In the genomic region with DNA sequence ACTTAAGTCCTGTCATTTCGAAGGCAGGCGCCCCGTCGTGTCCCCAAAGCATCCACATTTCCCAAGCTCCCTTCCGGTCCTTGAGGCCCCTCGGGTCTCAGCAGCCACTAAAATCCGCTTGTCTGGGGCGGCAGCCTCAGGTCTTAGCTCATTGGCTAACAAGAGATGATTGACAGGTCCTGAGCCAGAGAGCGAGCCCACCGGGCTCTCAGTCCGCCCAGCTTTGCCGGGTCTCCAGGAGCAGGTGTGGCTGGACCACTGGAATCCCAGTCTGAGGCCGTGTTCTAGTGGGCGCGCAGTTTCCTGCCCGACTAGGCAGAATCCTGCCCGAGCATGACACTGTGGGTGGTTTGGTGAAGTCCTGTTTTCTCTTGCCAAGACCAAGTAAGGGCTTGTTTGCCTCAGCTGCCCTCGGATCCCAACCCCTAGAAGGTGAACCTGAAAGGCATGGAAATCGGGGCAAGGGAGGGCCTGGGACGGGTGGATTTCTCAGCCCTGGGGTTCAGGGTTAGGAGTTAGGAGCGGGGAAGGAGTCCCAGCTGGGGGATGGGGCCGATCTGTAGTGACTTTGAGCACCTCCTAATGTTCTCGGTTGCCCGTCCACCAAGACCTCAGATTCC, we compare ENCODE assay signal across 19 cellular contexts. TPM values are rescaled to one million over a fixed set of nuclear protein-coding genes. Genes with fewer than 3 reads are reported as not detected.
DNase-seq lines count a peak whose midpoint lies in the region; ATAC-seq and TF ChIP-seq lines count a peak whose summit lies in the region.
"Had no signal": no experiment of that assay in that cellular context is flagged by ENCODE, and none has a peak within 500 bp of the region (broad histone marks: within the 10 kb centered on the region; RNA-seq: fewer than 3 reads in every experiment).

No MANE protein-coding gene starts in this region.

- H3K9me3 ChIP-seq in HEK293 (ENCODE audit: control insufficient read depth, insufficient read depth, low read depth, low read length) (no peaks in the 10 kb centered on the region), esophagus (ENCODE audit: control insufficient read depth in 2 of 2, insufficient read depth in 1 of 2, low read depth in 1 of 2, low read length in 1 of 2) (no peaks in the 10 kb centered on the region)
- H3K9me3 ChIP-seq: right lobe of liver, thoracic aorta had no signal

- POLR2A ChIA-PET in HEK293 (lab: Yijun Ruan, JAX): no interaction called here
- POLR2A ChIA-PET in T-cell (lab: Charles Lee): no interaction called here

- no peaks in the 10 kb centered on the region for H3K27me3 Mint-ChIP-seq in T-cell

- peaks cover 5 to 13% (median 5%) of the 10 kb centered on the region in 3 donors for H3K4me1 Mint-ChIP-seq in T-cell

- H3K9me3 Mint-ChIP-seq in T-cell: no peaks in the 10 kb centered on the region
- H3K9me3 Mint-ChIP-seq: mesothelial cell of epicardium had no signal

- no peak overlapping the region for H3K27ac Mint-ChIP-seq in T-cell
- H3K27ac Mint-ChIP-seq: mesothelial cell of epicardium had no signal

- H3K4me3 ChIP-seq in HEK293 (ENCODE audit: low read depth, low read length) (no peak overlapping the region), esophagus (ENCODE audit: low read depth in 1 of 2, low read length in 2 of 2) (no peak overlapping the region)
- H3K4me3 ChIP-seq: right lobe of liver, thoracic aorta had no signal

- H3K36me3 ChIP-seq in HEK293 (ENCODE audit: control insufficient read depth in 2 of 2, insufficient read depth in 1 of 2, low read length in 2 of 2) (peaks cover 4 to 58% of the 10 kb centered on the region in 2 experiments; a peak in 2 of 3 replicates), esophagus (ENCODE audit: control insufficient read depth in 2 of 2, insufficient read depth in 2 of 2, low read length in 1 of 2) (peaks cover 0 to 3% of the 10 kb centered on the region in 2 donors)
- H3K36me3 ChIP-seq: right lobe of liver had no signal

- intact Hi-C loops in posterior vena cava (cut with DNase I): no loop called here

- H3K27me3 ChIP-seq in esophagus (ENCODE audit: control insufficient read depth in 1 of 2, insufficient read depth in 2 of 2, low read length in 2 of 2): no peaks in the 10 kb centered on the region
- H3K27me3 ChIP-seq: right lobe of liver had no signal

- 47 to 60% methylated on average over 24 of the region's 24 CpGs for WGBS in esophagus, 2 donors

- DNase-seq in NCI-H82 treated with DMSO at 0.1 percent for 48 hours (lab: John Stamatoyannopoulos, UW; ENCODE audit: unreplicated experiment) (peak; percentile 33), posterior vena cava (ENCODE audit: low spot score) (peak; percentile 76), T-cell (no peak), NCI-H226 (no peak), DMS53 (lab: John Stamatoyannopoulos, UW) (no peak)
- no peak for DNase-seq in activated CD4-positive, CD25-positive, alpha-beta regulatory T cell (lab: John Stamatoyannopoulos, UW)
- DNase-seq: activated CD4-positive, CD25-positive, alpha-beta regulatory T cell treated with anti-CD3 and anti-CD28 coated beads, Interleukin-2, amount 50 U/mL, for 72 hours; activated naive CD4-positive, alpha-beta T cell; Calu3; islet precursor cell; NCI-H2029; occipital lobe; stimulated activated CD4-positive, alpha-beta T cell treated with anti-CD3 and anti-CD28 coated beads, Interleukin-4, amount 100 ng/mL, for 24 hours; stimulated activated CD8-positive, alpha-beta memory T cell treated with anti-CD3 and anti-CD28 coated beads, Interleukin-4, amount 100 ng/mL, for 48 hours had no signal

- no peak overlapping the region for H3K4me3 Mint-ChIP-seq in T-cell
- H3K4me3 Mint-ChIP-seq: mesothelial cell of epicardium had no signal

- no peak for ATAC-seq in T-cell (replicated peaks in 1 of 4)
- ATAC-seq: right lobe of liver had no signal

- H3K27ac ChIP-seq in HEK293 (ENCODE audit: extremely low read depth, low read depth, low read length): no peak overlapping the region
- peak overlapping the region; percentile 89 to 91 for H3K27ac ChIP-seq in esophagus (ENCODE audit: low read depth in 2 of 2, low read length in 1 of 2)
- H3K27ac ChIP-seq: right lobe of liver, thoracic aorta had no signal

- CTCF ChIA-PET in HEK293 (lab: Yijun Ruan, JAX) (interaction anchor here (0.6 kb wide), 2 partner anchors 793 to 1985 kb away, joined by 4 read pairs; no protein-coding TSS in a partner anchor), T-cell (lab: Charles Lee) (no interaction called here)

- no peak for TF ChIP-seq CTCF in HEK293 (tag by site-specific recombination; IDR thresholded peaks at IDR 0.05)

- H3K36me3 Mint-ChIP-seq in T-cell: no peaks in the 10 kb centered on the region

- H3K4me1 ChIP-seq in HEK293 (ENCODE audit: control insufficient read depth, insufficient read depth, low read length) (no peaks in the 10 kb centered on the region), esophagus (ENCODE audit: control insufficient read depth in 2 of 2, insufficient read depth in 2 of 2, low read length in 1 of 2) (peaks cover 3 to 11% of the 10 kb centered on the region in 2 donors)
- H3K4me1 ChIP-seq: right lobe of liver had no signal

TF ChIP-seq in HEK293, 187 proteins besides CTCF, POLR2A, EP300 and RAD21:
- no peak for TF ChIP-seq ZNF157 (tag by site-specific recombination; IDR thresholded peaks at IDR 0.05)
- peak; percentile 46 for TF ChIP-seq SP2 (tag by site-specific recombination; IDR thresholded peaks at IDR 0.05)

RNA-seq across cellular contexts. Expression of a gene that starts 42.8 kb away (rescaled TPM):
- polyA plus RNA-seq in esophagus: 10 to 100 TPM; 24.6 to 54.6 TPM
- 100 to 1,000 TPM in 1 of 2 donors, 10 to 100 TPM in 1; 60.3 to 130 TPM for total RNA-seq in posterior vena cava
- 1 to 10 TPM; 4.0 to 7.6 (median 5.2) TPM for total RNA-seq in T-cell

Comparison
In these comparisons a context has a peak if more than half of its experiments do, and no peak if none do; other contexts are left out.
1. DNase-seq: peak in NCI-H82 treated with DMSO at 0.1 percent for 48 hours (single experiment) and posterior vena cava (single experiment); none in T-cell (0 of 34), NCI-H226 (single experiment), activated CD4-positive, CD25-positive, alpha-beta regulatory T cell (0 of 4) and DMS53 (single experiment).
2. RNA of a gene that starts 42.8 kb away (total RNA-seq): 60.3 to 130 TPM in posterior vena cava; 4.0 to 7.6 TPM in T-cell; every median in the first group is over 4 times any median in the second.